ENCODE assay signal across 1 cellular context in the genomic region with DNA sequence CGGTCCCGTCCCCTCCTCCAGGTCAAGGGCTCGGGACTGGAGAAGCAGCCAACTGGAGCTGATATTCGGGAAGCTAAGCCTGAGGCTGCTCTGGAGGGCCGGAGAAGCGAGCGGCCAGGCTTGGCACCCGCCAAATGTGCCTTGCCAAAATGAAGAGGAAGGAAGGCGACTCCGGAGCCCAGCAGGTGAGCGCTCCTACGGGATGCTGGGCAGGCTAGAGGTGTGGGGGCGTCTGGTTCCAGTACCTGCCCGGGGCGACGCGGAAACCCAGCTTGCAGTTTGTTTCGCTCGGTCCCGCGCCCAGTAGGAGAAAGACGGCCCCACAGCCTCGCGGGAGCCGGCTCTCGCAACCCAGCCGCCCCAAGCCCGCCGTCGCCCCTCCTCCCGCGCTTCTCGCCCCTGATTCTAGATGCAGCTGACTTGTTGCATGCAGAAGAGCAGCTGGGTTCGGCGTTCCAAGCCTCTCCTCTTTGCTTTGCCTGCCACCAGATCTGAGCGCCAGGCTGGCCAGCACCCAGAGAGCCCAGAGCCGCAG.
A peak's percentile ranks its signal among the peaks of the same experiment; 100 is the strongest.
TF ChIP-seq lines count a peak whose summit lies in the region.

No MANE protein-coding gene starts in this region.

TF ChIP-seq in H1, 55 proteins besides CTCF, POLR2A, EP300 and RAD21:
- no peak for TF ChIP-seq ZNF274 (IDR thresholded peaks at IDR 0.05; ENCODE audit: borderline replicate concordance, extremely low read depth, low read length)
- peak; percentile 26 for TF ChIP-seq KDM4A (IDR thresholded peaks at IDR 0.05; ENCODE audit: low read depth, low read length, severe bottlenecking)
- peak; percentile 79 for TF ChIP-seq SUZ12 (IDR thresholded peaks at IDR 0.05; ENCODE audit: low read length)
- TF ChIP-seq HDAC2 (IDR thresholded peaks at IDR 0.05; ENCODE audit: borderline replicate concordance in 1 of 2, low read depth in 2 of 2, low read length in 2 of 2): no peak
- TF ChIP-seq JUN (IDR thresholded peaks at IDR 0.05; ENCODE audit: low read depth, low read length): no peak
- TF ChIP-seq EZH2 (IDR thresholded peaks at IDR 0.05; ENCODE audit: low read depth, low read length, severe bottlenecking): peak; percentile 84
